ENCODE assay signal across 8 cellular contexts in genomic region chr11:72080326-72081183, GRCh38. TPM values are rescaled to one million over a fixed set of nuclear protein-coding genes. Genes with fewer than 3 reads are reported as not detected.
DNase-seq lines count a peak whose midpoint lies in the region; ATAC-seq and TF ChIP-seq lines count a peak whose summit lies in the region.

Gene LRRC51 (plus strand): TSS chr11:72080850. CDS start chr11:72089084, 8,234 bp downstream.
Gene NUMA1 (minus strand): TSS chr11:72080542. CDS start chr11:72035943, 44,599 bp downstream.

- no peaks in the 10 kb centered on the region for H3K36me3 ChIP-seq in BJ (ENCODE audit: control insufficient read depth, insufficient read depth, low read length)

- peak within 1 kb of the TSS; percentile 95 for H3K27ac ChIP-seq in cingulate gyrus (ENCODE audit: low read depth, low read length)

- POLR2A ChIA-PET in BJ (lab: Charles Lee) = no interaction called here

- peak; percentile 87 for ATAC-seq in HG03457 (IDR thresholded peaks at IDR 0.05; ENCODE audit: unreplicated experiment)

- no peak for TF ChIP-seq CTCF in BJ (IDR thresholded peaks at IDR 0.05; ENCODE audit: insufficient read depth, low read depth, low read length)

- CTCF ChIA-PET in BJ (lab: Yijun Ruan, JAX) = interaction anchor here (0.9 to 4.0 kb wide), 4 partner anchors 10 to 64 kb away, joined by 3 to 28 read pairs (median 10); no protein-coding TSS in a partner anchor

- peak; percentile 100 for DNase-seq in BJ (ENCODE audit: low read depth)
- peak; percentile 64 for DNase-seq in GM19240 (ENCODE audit: insufficient read length, low spot score)
- DNase-seq in NCI-H524 (lab: John Stamatoyannopoulos, UW) = peak; percentile 99 to 100
- peak; percentile 99 for DNase-seq in activated CD4-positive, alpha-beta T cell treated with anti-CD3 and anti-CD28 coated beads for 4 hours
- peak; percentile 99 for DNase-seq in kidney glomerular epithelial cell (lab: John Stamatoyannopoulos, UW)
- DNase-seq in stimulated activated CD4-positive, alpha-beta T cell treated with anti-CD3 and anti-CD28 coated beads, Interleukin-15, amount 100 ng/mL, for 48 hours (ENCODE audit: low read depth in 2 of 2) = peak; percentile 99

- H3K27me3 ChIP-seq in BJ (ENCODE audit: control insufficient read depth, insufficient read depth, low read length) = no peaks in the 10 kb centered on the region

- peak within 1 kb of the TSS; percentile 87 for H3K4me3 ChIP-seq in BJ (ENCODE audit: low read depth, low read length)

RNA-seq across cellular contexts. Expression of gene LRRC51, which starts in this region (rescaled TPM):
- polyA plus RNA-seq in BJ (2011; rRNA removed) = 9.8 TPM in 2 replicates
- polyA minus RNA-seq in BJ (2011; rRNA and poly(A)+ RNA removed) = 4.2 and 10.7 TPM in 2 replicates

RNA-seq across cellular contexts. Expression of gene NUMA1, which starts in this region (rescaled TPM):
- 87.1 and 120 TPM in 2 replicates for polyA plus RNA-seq in BJ (2011; rRNA removed)
- polyA minus RNA-seq in BJ (2011; rRNA and poly(A)+ RNA removed) = 172 and 241 TPM in 2 replicates

Comparison
In these comparisons a context has a peak if more than half of its experiments do, and no peak if none do; other contexts are left out.
1. Peak in every context shown above with its lines: DNase-seq, ATAC-seq, H3K4me3 ChIP-seq and H3K27ac ChIP-seq.